In genomic region chr5:108655750-108656450, GRCh38 we compare ENCODE assay signal across 13 cellular contexts.
A peak's percentile ranks its signal among the peaks of the same experiment; 100 is the strongest.
DNase-seq lines count a peak whose midpoint lies in the region; ATAC-seq, FAIRE-seq and TF ChIP-seq lines count a peak whose summit lies in the region.
"Had no signal": no experiment of that assay in that cellular context is flagged by ENCODE, and none has a peak within 500 bp of the region (broad histone marks: within the 10 kb centered on the region; RNA-seq: fewer than 3 reads in every experiment).

No MANE protein-coding gene starts in this region.

- H3K4me3 ChIP-seq in pancreas (no peak overlapping the region), BE2C (ENCODE audit: low read depth, low read length) (no peak overlapping the region)
- H3K4me3 ChIP-seq: ascending aorta, GM12878, transverse colon had no signal

- ATAC-seq in pancreas = peak; percentile 26 to 75 (median 52)
- no peak for ATAC-seq in HG03378 (IDR thresholded peaks at IDR 0.05; ENCODE audit: unreplicated experiment)
- ATAC-seq: activated CD4-positive, CD25-positive, alpha-beta regulatory T cell treated with anti-CD3 and anti-CD28 coated beads, Interleukin-2, amount 50 U/mL, for 24 hours; GM12878 had no signal

- peak; percentile 23 for DNase-seq in GM04504 (ENCODE audit: low read depth)
- DNase-seq in NCI-H1436 treated with DMSO at 0.1 percent for 48 hours (lab: John Stamatoyannopoulos, UW) = peak; percentile 9
- DNase-seq in dermis blood vessel endothelial cell = peak; percentile 46
- no peak for DNase-seq in pancreas
- DNase-seq in SKM-1 (lab: John Stamatoyannopoulos, UW; ENCODE audit: unreplicated experiment) = no peak
- no peak for DNase-seq in BE2C
- no peak for DNase-seq in frontal cortex (ENCODE audit: low spot score in 2 of 2)
- DNase-seq: NCI-H1930, transverse colon had no signal

- intact Hi-C loops in pancreas (cut with DNase I) = no loop called here

- H3K36me3 ChIP-seq in pancreas (no peaks in the 10 kb centered on the region), BE2C (no peaks in the 10 kb centered on the region)
- H3K36me3 ChIP-seq: ascending aorta, transverse colon had no signal

- H3K9me3 ChIP-seq in pancreas (no peaks in the 10 kb centered on the region), BE2C (no peaks in the 10 kb centered on the region)
- H3K9me3 ChIP-seq: ascending aorta, transverse colon had no signal

- H3K4me1 ChIP-seq in pancreas = no peaks in the 10 kb centered on the region
- no peaks in the 10 kb centered on the region for H3K4me1 ChIP-seq in BE2C
- H3K4me1 ChIP-seq: transverse colon had no signal

- TF ChIP-seq CTCF in pancreas (IDR thresholded peaks at IDR 0.05) (no peak), BE2C (IDR thresholded peaks at IDR 0.05; ENCODE audit: low read depth, low read length) (no peak)

- 31 to 44% methylated on average over 5 of the region's 5 CpGs for WGBS in pancreas, 2 donors

- peak overlapping the region in 1 of 4 donors; percentile 44 for H3K27ac ChIP-seq in pancreas
- H3K27ac ChIP-seq: ascending aorta, transverse colon had no signal

- no peaks in the 10 kb centered on the region for H3K27me3 ChIP-seq in pancreas
- no peaks in the 10 kb centered on the region for H3K27me3 ChIP-seq in BE2C
- H3K27me3 ChIP-seq: ascending aorta, transverse colon had no signal

- FAIRE-seq in pancreas (lab: Jason Lieb, UNC) = no peak
- no peak for FAIRE-seq in frontal cortex (lab: Jason Lieb, UNC)
- FAIRE-seq: GM12878 had no signal

Comparison
In these comparisons a context has a peak if more than half of its experiments do, and no peak if none do; other contexts are left out.
1. DNase-seq: peak in GM04504 (single experiment), NCI-H1436 treated with DMSO at 0.1 percent for 48 hours (single experiment) and dermis blood vessel endothelial cell (single experiment); none in pancreas (0 of 6), SKM-1 (single experiment), BE2C (single experiment) and frontal cortex (0 of 2).